In genomic region chr15:51863131-51863530, GRCh38 we compare ENCODE assay signal across 28 cellular contexts. TPM values are rescaled to one million over a fixed set of nuclear protein-coding genes. Genes with fewer than 3 reads are reported as not detected.
DNase-seq lines count a peak whose midpoint lies in the region; ATAC-seq and TF ChIP-seq lines count a peak whose summit lies in the region.
"Had no signal": no experiment of that assay in that cellular context is flagged by ENCODE, and none has a peak within 500 bp of the region (broad histone marks: within the 10 kb centered on the region; RNA-seq: fewer than 3 reads in every experiment).

No MANE protein-coding gene starts in this region.

- in situ Hi-C loops in gastrocnemius medialis (cut with MboI; ENCODE audit: low sequenced_read_pairs in 4 of 4), result no loop called here

- ATAC-seq in WTC11 (no peak), gastrocnemius medialis (no peak)

- H3K27me3 ChIP-seq in CD4-positive, alpha-beta memory T cell (ENCODE audit: insufficient read depth, low read length), result no peaks in the 10 kb centered on the region
- H3K27me3 ChIP-seq in gastrocnemius medialis, result no peaks in the 10 kb centered on the region
- H3K27me3 ChIP-seq: ascending aorta, hepatocyte, sigmoid colon had no signal

- CTCF ChIA-PET in CD4-positive, alpha-beta memory T cell (lab: Charles Lee; ENCODE audit: partially characterized antibody), result interaction anchor here (0.7 to 1.6 kb wide), 3 partner anchors 18 to 67 kb away, joined by 3 to 5 read pairs (median 4); no protein-coding TSS in a partner anchor
- CTCF ChIA-PET in WTC11 (lab: Charles Lee), result interaction anchor here (1.7 kb wide), 1 partner anchor 26 kb away, joined by 6 read pairs; no protein-coding TSS in a partner anchor

- peaks cover 33% of the 10 kb centered on the region for H3K4me1 ChIP-seq in CD4-positive, alpha-beta memory T cell (ENCODE audit: insufficient read depth, low read length)
- H3K4me1 ChIP-seq in gastrocnemius medialis, result no peaks in the 10 kb centered on the region
- H3K4me1 ChIP-seq: ascending aorta, HAP-1, sigmoid colon had no signal

- H3K36me3 ChIP-seq in CD4-positive, alpha-beta memory T cell (ENCODE audit: insufficient read depth, low read length), result peaks cover 27% of the 10 kb centered on the region
- H3K36me3 ChIP-seq in gastrocnemius medialis, result peaks cover 0 to 15% of the 10 kb centered on the region in 2 donors

- DNase-seq in activated T-cell treated with anti-CD3 and anti-CD28 coated beads, Interleukin-2, amount 50 U/mL, for 24 hours, result no peak
- DNase-seq in activated T-cell treated with anti-CD3 and anti-CD28 coated beads, Interleukin-2, amount 50 U/mL, for 48 hours, result no peak
- DNase-seq in CD4-positive, alpha-beta memory T cell, result no peak
- DNase-seq in WTC11 (ENCODE audit: low spot score) (no peak), epithelial cell of prostate (ENCODE audit: low read depth, low spot score) (no peak), NCI-H187 (lab: John Stamatoyannopoulos, UW) (no peak), gastrocnemius medialis (no peak), posterior cingulate gyrus (no peak)
- DNase-seq: activated B cell treated with CpG ODN at 0.5 μM for 24 hours; activated gamma-delta T cell; central memory CD4-positive, alpha-beta T cell; erythroblast; foreskin melanocyte; GF-D8; immature natural killer cell; KG1; left ventricle myocardium inferior; midbrain; NCI-H146; NCI-H526 treated with DMSO at 0.1 percent for 48 hours; RPMI8226; sigmoid colon; stimulated activated CD4-positive, alpha-beta T cell treated with anti-CD3 and anti-CD28 coated beads, Interleukin-15, amount 100 ng/mL, for 24 hours; T1000 had no signal

- peak overlapping the region; percentile 90 for H3K27ac Mint-ChIP-seq in activated T-cell treated with anti-CD3 and anti-CD28 coated beads, Interleukin-2, amount 50 U/mL, for 24 hours
- peak overlapping the region; percentile 28 to 92 (median 85) for H3K27ac Mint-ChIP-seq in CD4-positive, alpha-beta memory T cell
- peak overlapping the region; percentile 0; the same call in 1 of the 2 replicates for H3K27ac Mint-ChIP-seq in WTC11
- H3K27ac Mint-ChIP-seq: activated B cell treated with CpG ODN at 0.5 μM for 24 hours had no signal

- H3K9me3 ChIP-seq in CD4-positive, alpha-beta memory T cell (ENCODE audit: control insufficient read depth in 1 of 2, low read length in 2 of 2), result no peaks in the 10 kb centered on the region
- H3K9me3 ChIP-seq in gastrocnemius medialis, result no peaks in the 10 kb centered on the region
- H3K9me3 ChIP-seq: ascending aorta, HAP-1, left ventricle myocardium inferior, sigmoid colon had no signal

- H3K4me3 ChIP-seq in CD4-positive, alpha-beta memory T cell (ENCODE audit: low read length in 2 of 2), result no peak overlapping the region
- no peak overlapping the region for H3K4me3 ChIP-seq in gastrocnemius medialis
- H3K4me3 ChIP-seq: ascending aorta, HAP-1, hepatocyte, left ventricle myocardium inferior, sigmoid colon, SK-N-MC had no signal

- POLR2A ChIA-PET in CD4-positive, alpha-beta memory T cell (lab: Charles Lee; ENCODE audit: partially characterized antibody), result interaction anchor here (1.0 to 1.4 kb wide), 2 partner anchors 10 kb away, joined by 3 to 4 read pairs; no protein-coding TSS in a partner anchor
- POLR2A ChIA-PET in WTC11 (lab: Charles Lee), result no interaction called here

- peak overlapping the region; percentile 16 for H3K4me3 Mint-ChIP-seq in activated T-cell treated with anti-CD3 and anti-CD28 coated beads, Interleukin-2, amount 50 U/mL, for 24 hours
- H3K4me3 Mint-ChIP-seq in CD4-positive, alpha-beta memory T cell, result peak overlapping the region in 3 of 8 donors; percentile 22 to 45 (median 23)
- H3K4me3 Mint-ChIP-seq in WTC11, result no peak overlapping the region
- H3K4me3 Mint-ChIP-seq: activated B cell treated with CpG ODN at 0.5 μM for 24 hours had no signal

- H3K4me1 Mint-ChIP-seq in activated T-cell treated with anti-CD3 and anti-CD28 coated beads, Interleukin-2, amount 50 U/mL, for 24 hours (ENCODE audit: low read depth), result peaks cover 68% of the 10 kb centered on the region
- H3K4me1 Mint-ChIP-seq in CD4-positive, alpha-beta memory T cell, result peaks cover 39 to 75% (median 44%) of the 10 kb centered on the region in 4 donors
- H3K4me1 Mint-ChIP-seq in WTC11, result peaks cover 37% of the 10 kb centered on the region

- H3K9me3 Mint-ChIP-seq in activated T-cell treated with anti-CD3 and anti-CD28 coated beads, Interleukin-2, amount 50 U/mL, for 24 hours, result peaks cover 3% of the 10 kb centered on the region
- no peaks in the 10 kb centered on the region for H3K9me3 Mint-ChIP-seq in CD4-positive, alpha-beta memory T cell
- H3K9me3 Mint-ChIP-seq in WTC11, result no peaks in the 10 kb centered on the region
- H3K9me3 Mint-ChIP-seq: activated B cell treated with CpG ODN at 0.5 μM for 24 hours, immature natural killer cell had no signal

- TF ChIP-seq CTCF in WTC11 (IDR thresholded peaks at IDR 0.05) (no peak), gastrocnemius medialis (IDR thresholded peaks at IDR 0.05 in 4 of 5, conservative IDR thresholded peaks at IDR 0.05 in 1 of 5) (no peak)

- no peaks in the 10 kb centered on the region for H3K27me3 Mint-ChIP-seq in activated T-cell treated with anti-CD3 and anti-CD28 coated beads, Interleukin-2, amount 50 U/mL, for 24 hours
- H3K27me3 Mint-ChIP-seq in CD4-positive, alpha-beta memory T cell, result no peaks in the 10 kb centered on the region
- no peaks in the 10 kb centered on the region for H3K27me3 Mint-ChIP-seq in WTC11 (ENCODE audit: low read depth)
- H3K27me3 Mint-ChIP-seq: activated B cell treated with CpG ODN at 0.5 μM for 24 hours had no signal

- peaks cover 68% of the 10 kb centered on the region for H3K36me3 Mint-ChIP-seq in activated T-cell treated with anti-CD3 and anti-CD28 coated beads, Interleukin-2, amount 50 U/mL, for 24 hours (ENCODE audit: low read depth)
- peaks cover 46 to 51% of the 10 kb centered on the region in 2 donors for H3K36me3 Mint-ChIP-seq in CD4-positive, alpha-beta memory T cell
- H3K36me3 Mint-ChIP-seq in WTC11, result peaks cover 9% of the 10 kb centered on the region

- TF ChIP-seq POLR2A in gastrocnemius medialis (IDR thresholded peaks at IDR 0.05), result no peak

- no peak overlapping the region for H3K27ac ChIP-seq in CD4-positive, alpha-beta memory T cell (ENCODE audit: low read depth, low read length)
- H3K27ac ChIP-seq in epithelial cell of prostate (peak overlapping the region; percentile 100), gastrocnemius medialis (no peak overlapping the region)
- H3K27ac ChIP-seq: ascending aorta, hepatocyte, left ventricle myocardium inferior, sigmoid colon, SK-N-MC had no signal

- intact Hi-C loops in CD4-positive, alpha-beta memory T cell (cut with micrococcal nuclease), result no loop called here
- intact Hi-C loops in gastrocnemius medialis (cut with DNase I; ENCODE audit: low total_unique reads), result no loop called here
- intact Hi-C loops in posterior cingulate gyrus (cut with DNase I), result no loop called here

TF ChIP-seq in WTC11, 78 proteins besides CTCF, POLR2A, EP300 and RAD21:
- TF ChIP-seq ESRRA (CRISPR knock-in tag; IDR thresholded peaks at IDR 0.05; ENCODE audit: borderline replicate concordance) (no peak), NFE2L1 (CRISPR knock-in tag; IDR thresholded peaks at IDR 0.05) (no peak), ZNF219 (CRISPR knock-in tag; IDR thresholded peaks at IDR 0.05; ENCODE audit: borderline replicate concordance) (no peak)

RNA-seq across cellular contexts. Expression of gene TMOD3, which starts 33.7 kb away (rescaled TPM):
- 10 to 100 TPM; 53.6 to 59.3 TPM for total RNA-seq in CD4-positive, alpha-beta memory T cell
- 10 to 100 TPM; 37.8 to 39.2 TPM for polyA plus RNA-seq in CD4-positive, alpha-beta memory T cell
- 37.0 to 40.6 TPM (median 38.8 TPM) in 3 replicates for total RNA-seq in WTC11 (2021)
- total RNA-seq in gastrocnemius medialis, result 1 to 10 TPM; 6.2 to 9.2 (median 6.7) TPM

Comparison
In these comparisons a context has a peak if more than half of its experiments do, and no peak if none do; other contexts are left out.
1. H3K27ac Mint-ChIP-seq: peak in every context shown above with its lines; median percentile 90 in activated T-cell treated with anti-CD3 and anti-CD28 coated beads, Interleukin-2, amount 50 U/mL, for 24 hours; 85 in CD4-positive, alpha-beta memory T cell; 0 in WTC11.